In the genomic region with DNA sequence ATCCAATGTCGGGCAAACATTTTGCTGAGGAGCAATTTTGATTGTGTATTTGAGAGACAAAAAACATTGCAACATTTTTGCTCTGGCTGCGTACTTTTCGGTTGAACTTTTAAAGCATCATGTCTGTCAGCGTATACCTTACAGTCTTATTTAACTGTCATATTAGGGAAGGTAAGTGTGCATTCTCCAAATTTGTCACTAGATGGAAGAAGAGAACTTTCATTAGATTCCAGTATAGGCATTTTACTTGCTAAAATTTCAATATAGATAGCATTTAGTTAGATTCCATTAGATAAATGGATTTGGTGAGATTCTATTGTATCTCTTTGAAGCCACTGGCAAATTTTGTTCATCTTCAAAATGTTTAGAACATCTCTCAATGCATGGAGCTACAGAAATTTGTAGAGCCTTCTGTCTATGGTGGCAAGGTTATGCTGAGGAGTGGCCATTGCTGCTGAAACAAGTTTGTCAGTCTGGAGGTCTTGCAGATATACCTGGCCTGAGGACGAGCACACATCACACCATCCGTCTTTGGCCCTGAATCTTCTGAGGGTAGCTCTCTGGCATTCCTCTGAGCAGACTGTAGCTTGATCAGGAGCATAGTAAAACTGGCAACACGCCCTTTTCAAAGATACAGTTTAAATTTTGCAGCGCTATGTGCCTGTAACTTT, we compare ENCODE assay signal across 12 cellular contexts.
DNase-seq lines count a peak whose midpoint lies in the region; ATAC-seq and TF ChIP-seq lines count a peak whose summit lies in the region.
"Had no signal": no experiment of that assay in that cellular context is flagged by ENCODE, and none has a peak within 500 bp of the region (broad histone marks: within the 10 kb centered on the region; RNA-seq: fewer than 3 reads in every experiment).

No MANE protein-coding gene starts in this region.

- intact Hi-C loops in dorsolateral prefrontal cortex (cut with DNase I), result no loop called here

- no peaks in the 10 kb centered on the region for H3K27me3 ChIP-seq in dorsolateral prefrontal cortex
- H3K27me3 ChIP-seq: suprapubic skin had no signal

- DNase-seq in NCI-H1092 treated with DMSO at 0.1 percent for 48 hours (lab: John Stamatoyannopoulos, UW) (peak; percentile 40), NCI-H1092 (lab: John Stamatoyannopoulos, UW) (no peak), NCI-H526 treated with DMSO at 0.1 percent for 48 hours (lab: John Stamatoyannopoulos, UW) (peak; percentile 1), dorsolateral prefrontal cortex (no peak), progenitor cell of endocrine pancreas (ENCODE audit: low spot score, unreplicated experiment) (no peak)
- DNase-seq in activated CD8-positive, alpha-beta memory T cell treated with anti-CD3 and anti-CD28 coated beads, Interleukin-2, amount 10 ng/mL, durations not matched to agents 7 days and 5 days, result no peak
- DNase-seq: activated naive CD8-positive, alpha-beta T cell treated with anti-CD3 and anti-CD28 coated beads, Interleukin-2, amount 50 U/mL, for 24 hours; naive B cell; NK-92 treated with Interleukin-12 subunit alpha and Interleukin-12 subunit beta, amount 100 ng/mL, for 24 hours had no signal

- ATAC-seq in activated CD8-positive, alpha-beta memory T cell treated with anti-CD3 and anti-CD28 coated beads, Interleukin-2, amount 10 ng/mL, durations not matched to agents 7 days and 5 days, result no peak
- ATAC-seq in HG02588 (IDR thresholded peaks at IDR 0.05; ENCODE audit: unreplicated experiment) (no peak), esophagus mucosa (no peak)
- ATAC-seq: activated naive CD8-positive, alpha-beta T cell treated with anti-CD3 and anti-CD28 coated beads, Interleukin-2, amount 50 U/mL, for 24 hours had no signal

- peaks cover 15% of the 10 kb centered on the region for H3K9me3 Mint-ChIP-seq in progenitor cell of endocrine pancreas (ENCODE audit: low read depth)
- peaks cover 8% of the 10 kb centered on the region for H3K9me3 Mint-ChIP-seq in activated CD8-positive, alpha-beta memory T cell treated with anti-CD3 and anti-CD28 coated beads, Interleukin-2, amount 10 ng/mL, durations not matched to agents 7 days and 5 days (ENCODE audit: low read depth)

- peaks cover 1% of the 10 kb centered on the region for H3K36me3 Mint-ChIP-seq in progenitor cell of endocrine pancreas (ENCODE audit: insufficient read depth)
- no peaks in the 10 kb centered on the region for H3K36me3 Mint-ChIP-seq in activated CD8-positive, alpha-beta memory T cell treated with anti-CD3 and anti-CD28 coated beads, Interleukin-2, amount 10 ng/mL, durations not matched to agents 7 days and 5 days
- H3K36me3 Mint-ChIP-seq: naive B cell had no signal

- no peak overlapping the region for H3K27ac Mint-ChIP-seq in progenitor cell of endocrine pancreas
- H3K27ac Mint-ChIP-seq in activated CD8-positive, alpha-beta memory T cell treated with anti-CD3 and anti-CD28 coated beads, Interleukin-2, amount 10 ng/mL, durations not matched to agents 7 days and 5 days, result no peak overlapping the region
- H3K27ac Mint-ChIP-seq: activated naive CD8-positive, alpha-beta T cell treated with anti-CD3 and anti-CD28 coated beads, Interleukin-2, amount 50 U/mL, for 24 hours; naive B cell had no signal

- H3K4me3 Mint-ChIP-seq in progenitor cell of endocrine pancreas (ENCODE audit: low read depth), result no peak overlapping the region
- no peak overlapping the region for H3K4me3 Mint-ChIP-seq in activated CD8-positive, alpha-beta memory T cell treated with anti-CD3 and anti-CD28 coated beads, Interleukin-2, amount 10 ng/mL, durations not matched to agents 7 days and 5 days
- H3K4me3 Mint-ChIP-seq: activated naive CD8-positive, alpha-beta T cell treated with anti-CD3 and anti-CD28 coated beads, Interleukin-2, amount 50 U/mL, for 24 hours; naive B cell had no signal

- H3K4me3 ChIP-seq in dorsolateral prefrontal cortex, result no peak overlapping the region
- H3K4me3 ChIP-seq: suprapubic skin had no signal

- peaks cover 2% of the 10 kb centered on the region for H3K4me1 Mint-ChIP-seq in progenitor cell of endocrine pancreas (ENCODE audit: low read depth)
- no peaks in the 10 kb centered on the region for H3K4me1 Mint-ChIP-seq in activated CD8-positive, alpha-beta memory T cell treated with anti-CD3 and anti-CD28 coated beads, Interleukin-2, amount 10 ng/mL, durations not matched to agents 7 days and 5 days
- H3K4me1 Mint-ChIP-seq: activated naive CD8-positive, alpha-beta T cell treated with anti-CD3 and anti-CD28 coated beads, Interleukin-2, amount 50 U/mL, for 24 hours; naive B cell had no signal

- H3K27me3 Mint-ChIP-seq in progenitor cell of endocrine pancreas, result no peaks in the 10 kb centered on the region
- H3K27me3 Mint-ChIP-seq in activated CD8-positive, alpha-beta memory T cell treated with anti-CD3 and anti-CD28 coated beads, Interleukin-2, amount 10 ng/mL, durations not matched to agents 7 days and 5 days, result no peaks in the 10 kb centered on the region
- H3K27me3 Mint-ChIP-seq: activated naive CD8-positive, alpha-beta T cell treated with anti-CD3 and anti-CD28 coated beads, Interleukin-2, amount 50 U/mL, for 24 hours; naive B cell had no signal

- TF ChIP-seq CTCF in dorsolateral prefrontal cortex (IDR thresholded peaks at IDR 0.05 in 54 of 56, conservative IDR thresholded peaks at IDR 0.05 in 2 of 56; ENCODE audit: low read depth in 1 of 56, partially characterized antibody in 56 of 56) (peak in 42 of 56 donors; percentile 6 to 54 (median 30)), progenitor cell of endocrine pancreas (IDR thresholded peaks at IDR 0.05; ENCODE audit: unreplicated experiment) (peak; percentile 66)

- H3K27ac ChIP-seq in dorsolateral prefrontal cortex, result no peak overlapping the region
- H3K27ac ChIP-seq: suprapubic skin had no signal

- CTCF ChIA-PET in activated CD8-positive, alpha-beta memory T cell treated with anti-CD3 and anti-CD28 coated beads, Interleukin-2, amount 10 ng/mL, durations not matched to agents 7 days and 5 days (lab: Charles Lee), result no interaction called here

Comparison
In these comparisons a context has a peak if more than half of its experiments do, and no peak if none do; other contexts are left out.
1. DNase-seq: peak in NCI-H1092 treated with DMSO at 0.1 percent for 48 hours (single experiment) and NCI-H526 treated with DMSO at 0.1 percent for 48 hours (single experiment); none in NCI-H1092 (single experiment), dorsolateral prefrontal cortex (0 of 10), progenitor cell of endocrine pancreas (single experiment) and activated CD8-positive, alpha-beta memory T cell treated with anti-CD3 and anti-CD28 coated beads, Interleukin-2, amount 10 ng/mL, durations not matched to agents 7 days and 5 days (single experiment).